Comparison of ENCODE assay signal across 16 cellular contexts in genomic region chr1:238675241-238675640, GRCh38.
DNase-seq lines count a peak whose midpoint lies in the region; ATAC-seq, FAIRE-seq and TF ChIP-seq lines count a peak whose summit lies in the region.
"Had no signal": no experiment of that assay in that cellular context is flagged by ENCODE, and none has a peak within 500 bp of the region (broad histone marks: within the 10 kb centered on the region; RNA-seq: fewer than 3 reads in every experiment).

No MANE protein-coding gene starts in this region.

- H3K27ac ChIP-seq in SK-N-SH (ENCODE audit: low read depth in 2 of 2, low read length in 1 of 2) (no peak overlapping the region), astrocyte (ENCODE audit: low read depth, low read length) (no peak overlapping the region)
- H3K27ac ChIP-seq: A549 had no signal

- no peak overlapping the region for H3K4me3 Mint-ChIP-seq in astrocyte (ENCODE audit: unreplicated experiment)
- H3K4me3 Mint-ChIP-seq: CD14-positive monocyte; CD8-positive, alpha-beta T cell had no signal

- H4K20me1 ChIP-seq in SK-N-SH (ENCODE audit: insufficient read depth) (no peaks in the 10 kb centered on the region), astrocyte (ENCODE audit: insufficient read depth, low read length) (no peaks in the 10 kb centered on the region)

- no peaks in the 10 kb centered on the region for H3K27me3 Mint-ChIP-seq in astrocyte (ENCODE audit: low read depth, unreplicated experiment)

- no peak for FAIRE-seq in astrocyte (lab: Jason Lieb, UNC)
- FAIRE-seq: A549, G401.6, GM12892, H54 had no signal

- H3K9me3 ChIP-seq in SK-N-SH: no peaks in the 10 kb centered on the region
- no peaks in the 10 kb centered on the region for H3K9me3 ChIP-seq in astrocyte (ENCODE audit: insufficient read depth, low read depth, low read length)
- H3K9me3 ChIP-seq: A549 had no signal

- DNase-seq in SK-N-SH: no peak
- DNase-seq in M059J (ENCODE audit: low read depth): peak; percentile 77
- DNase-seq in astrocyte (ENCODE audit: low read depth): peak; percentile 8
- DNase-seq in DMS53 (lab: John Stamatoyannopoulos, UW): no peak
- DNase-seq: CD8-positive, alpha-beta T cell; COR-L47; DMS79 treated with DMSO at 0.1 percent for 48 hours; EL had no signal

- peaks cover 6% of the 10 kb centered on the region for H3F3A ChIP-seq in SK-N-SH (replicated peaks; ENCODE audit: insufficient read depth)

- peaks cover 8 to 12% of the 10 kb centered on the region in 2 experiments; a peak in 3 of 4 replicates for H3K4me1 ChIP-seq in SK-N-SH (ENCODE audit: control insufficient read depth in 1 of 2, insufficient read depth in 2 of 2, low read depth in 1 of 2, low read length in 1 of 2)
- no peaks in the 10 kb centered on the region for H3K4me1 ChIP-seq in astrocyte (ENCODE audit: insufficient read depth, low read length)
- H3K4me1 ChIP-seq: A549 had no signal

- TF ChIP-seq CTCF in SK-N-SH (IDR thresholded peaks at IDR 0.05): no peak
- TF ChIP-seq CTCF in astrocyte (IDR thresholded peaks at IDR 0.05; ENCODE audit: insufficient read depth, low read depth, low read length): no peak

- H3K9ac ChIP-seq in SK-N-SH: no peak overlapping the region
- H3K9ac ChIP-seq in astrocyte (ENCODE audit: low read length): no peak overlapping the region

- H3K27ac Mint-ChIP-seq in astrocyte (ENCODE audit: unreplicated experiment): no peak overlapping the region
- H3K27ac Mint-ChIP-seq: CD14-positive monocyte; CD8-positive, alpha-beta T cell had no signal

- POLR2A ChIA-PET in SK-N-SH (lab: Yijun Ruan, JAX): no interaction called here

- H3K4me3 ChIP-seq in SK-N-SH (ENCODE audit: low read depth in 2 of 2, low read length in 1 of 2): no peak overlapping the region
- no peak overlapping the region for H3K4me3 ChIP-seq in astrocyte (ENCODE audit: insufficient read depth, low read depth, low read length)
- H3K4me3 ChIP-seq: A549 had no signal

- no peak for TF ChIP-seq EP300 in SK-N-SH (IDR thresholded peaks at IDR 0.05; ENCODE audit: borderline replicate concordance in 1 of 2, low read depth in 1 of 2, low read length in 1 of 2)

- 84% methylated on average over 1 of the region's 1 CpG for WGBS in SK-N-SH (ENCODE audit: low lambda C conversion rate)

- H3K36me3 Mint-ChIP-seq in astrocyte (ENCODE audit: low read depth, unreplicated experiment): no peaks in the 10 kb centered on the region
- H3K36me3 Mint-ChIP-seq: CD14-positive monocyte; CD8-positive, alpha-beta T cell had no signal

- no peak for TF ChIP-seq RAD21 in SK-N-SH (IDR thresholded peaks at IDR 0.05; ENCODE audit: low read length)

- no peaks in the 10 kb centered on the region for H3K4me1 Mint-ChIP-seq in astrocyte (ENCODE audit: low read depth, unreplicated experiment)
- H3K4me1 Mint-ChIP-seq: CD14-positive monocyte had no signal

- H2AFZ ChIP-seq in SK-N-SH (ENCODE audit: low read depth) (no peak overlapping the region), astrocyte (ENCODE audit: low read depth, low read length) (no peak overlapping the region)

- no peaks in the 10 kb centered on the region for H3K9me3 Mint-ChIP-seq in astrocyte (ENCODE audit: unreplicated experiment)

- H3K36me3 ChIP-seq in SK-N-SH (replicated peaks in 1 of 2; ENCODE audit: control insufficient read depth in 1 of 2, insufficient read depth in 2 of 2, low read length in 1 of 2): no peaks in the 10 kb centered on the region
- no peaks in the 10 kb centered on the region for H3K36me3 ChIP-seq in astrocyte (ENCODE audit: insufficient read depth, low read length)

- CTCF ChIA-PET in SK-N-SH (lab: Yijun Ruan, JAX): interaction anchor here (0.9 to 1.6 kb wide), 2 partner anchors 11 to 811 kb away, joined by 3 to 4 read pairs; no protein-coding TSS in a partner anchor

- no peak overlapping the region for H3K4me2 ChIP-seq in SK-N-SH
- H3K4me2 ChIP-seq in astrocyte (ENCODE audit: low read length): no peak overlapping the region
- H3K4me2 ChIP-seq: A549 had no signal

- ATAC-seq in SK-N-SH treated with all-trans-retinoic acid at 6 μM for 48 hours (peak; percentile 48), GM18498 (IDR thresholded peaks at IDR 0.05; ENCODE audit: unreplicated experiment) (no peak)
- ATAC-seq: A549; CD8-positive, alpha-beta T cell; HCT116 had no signal

- H3K79me2 ChIP-seq in SK-N-SH (ENCODE audit: insufficient read depth) (no peaks in the 10 kb centered on the region), astrocyte (ENCODE audit: insufficient read depth, low read length) (no peaks in the 10 kb centered on the region)

- no peaks in the 10 kb centered on the region for H3K27me3 ChIP-seq in SK-N-SH (ENCODE audit: insufficient read depth)
- H3K27me3 ChIP-seq in astrocyte (ENCODE audit: insufficient read depth, low read length): no peaks in the 10 kb centered on the region

- no peaks in the 10 kb centered on the region for H3K9me2 ChIP-seq in SK-N-SH

TF ChIP-seq in SK-N-SH treated with all-trans-retinoic acid at 6 μM for 48 hours, 23 proteins besides CTCF, POLR2A, EP300 and RAD21 (continues in another document):
- TF ChIP-seq ZNF565 (CRISPR knock-in tag; conservative IDR thresholded peaks at IDR 0.05; ENCODE audit: low read depth): no peak
- TF ChIP-seq OSR1 (CRISPR knock-in tag; IDR thresholded peaks at IDR 0.05): no peak
- TF ChIP-seq ZC3H10 (CRISPR knock-in tag; IDR thresholded peaks at IDR 0.05): no peak
- no peak for TF ChIP-seq ARNTL (CRISPR knock-in tag; IDR thresholded peaks at IDR 0.05; ENCODE audit: borderline replicate concordance, low read depth)
- no peak for TF ChIP-seq RARB (CRISPR knock-in tag; IDR thresholded peaks at IDR 0.05)
- no peak for TF ChIP-seq PATZ1 (CRISPR knock-in tag; IDR thresholded peaks at IDR 0.05; ENCODE audit: borderline replicate concordance)
- no peak for TF ChIP-seq ISL1 (CRISPR knock-in tag; IDR thresholded peaks at IDR 0.05)

TF ChIP-seq in SK-N-SH, 30 proteins besides CTCF, POLR2A, EP300 and RAD21:
- TF ChIP-seq NFIC (IDR thresholded peaks at IDR 0.05; ENCODE audit: borderline replicate concordance): no peak
- no peak for TF ChIP-seq YY1 (IDR thresholded peaks at IDR 0.05; ENCODE audit: low read depth)
- no peak for TF ChIP-seq SMC3 (IDR thresholded peaks at IDR 0.05; ENCODE audit: low read depth, low read length)

Comparison
In these comparisons a context has a peak if more than half of its experiments do, and no peak if none do; other contexts are left out.
1. DNase-seq: peak in M059J (single experiment) and astrocyte (single experiment); none in SK-N-SH (single experiment) and DMS53 (single experiment).